ENCODE assay signal across 25 cellular contexts in genomic region chr5:53827072-53827471, GRCh38.
"Had no signal": no experiment of that assay in that cellular context is flagged by ENCODE, and none has a peak within 500 bp of the region (broad histone marks: within the 10 kb centered on the region; RNA-seq: fewer than 3 reads in every experiment).

No MANE protein-coding gene starts in this region.

- H3K27me3 Mint-ChIP-seq: dendritic cell treated with granulocyte-macrophage colony-stimulating factor and Interleukin-4, amounts not matched to agents 40 ng/mL and 50 ng/mL, for 4 days had no signal

- H3K4me3 Mint-ChIP-seq: dendritic cell treated with granulocyte-macrophage colony-stimulating factor and Interleukin-4, amounts not matched to agents 40 ng/mL and 50 ng/mL, for 4 days; effector memory CD8-positive, alpha-beta T cell; endodermal cell had no signal

- H3K9me3 ChIP-seq: colonic mucosa had no signal

- H3K4me3 ChIP-seq: colonic mucosa, coronary artery, dorsolateral prefrontal cortex, esophagus muscularis mucosa, esophagus squamous epithelium, gastrocnemius medialis, gastroesophageal sphincter, heart left ventricle, heart right ventricle had no signal

- H3K27ac Mint-ChIP-seq: dendritic cell treated with granulocyte-macrophage colony-stimulating factor and Interleukin-4, amounts not matched to agents 40 ng/mL and 50 ng/mL, for 4 days; effector memory CD8-positive, alpha-beta T cell; endodermal cell had no signal

- H3K36me3 ChIP-seq: colonic mucosa, esophagus muscularis mucosa, esophagus squamous epithelium, gastrocnemius medialis, gastroesophageal sphincter, heart left ventricle, heart right ventricle had no signal

- H3K4me1 Mint-ChIP-seq: endodermal cell had no signal

- H3K27ac ChIP-seq: colonic mucosa, coronary artery, dorsolateral prefrontal cortex, epithelial cell of prostate, esophagus muscularis mucosa, esophagus squamous epithelium, foreskin keratinocyte, gastrocnemius medialis, gastroesophageal sphincter, heart left ventricle, heart right ventricle had no signal

- H3K27me3 ChIP-seq: colonic mucosa, esophagus muscularis mucosa, esophagus squamous epithelium, gastrocnemius medialis, gastroesophageal sphincter, heart left ventricle, heart right ventricle had no signal

- ATAC-seq: effector memory CD8-positive, alpha-beta T cell; esophagus mucosa; foreskin keratinocyte; gastrocnemius medialis; gastroesophageal sphincter; heart left ventricle; heart right ventricle had no signal

- H3K4me1 ChIP-seq: colonic mucosa, esophagus muscularis mucosa, esophagus squamous epithelium, foreskin keratinocyte, gastrocnemius medialis, gastroesophageal sphincter, heart left ventricle, heart right ventricle had no signal

- DNase-seq: colonic mucosa; cortex of kidney; dermis blood vessel endothelial cell; dorsolateral prefrontal cortex; effector CD4-positive, alpha-beta T cell; effector CD8-positive, alpha-beta T cell; effector memory CD4-positive, alpha-beta T cell; effector memory CD8-positive, alpha-beta T cell; endodermal cell; erythroblast; esophagus squamous epithelium; foreskin fibroblast; foreskin keratinocyte; foreskin melanocyte; gastrocnemius medialis; glutamatergic neuron; head of caudate nucleus; heart left ventricle; heart right ventricle had no signal
